ENCODE assay signal across 12 cellular contexts in genomic region chr9:38686923-38687322, GRCh38. TPM values are rescaled to one million over a fixed set of nuclear protein-coding genes. Genes with fewer than 3 reads are reported as not detected.
DNase-seq lines count a peak whose midpoint lies in the region; ATAC-seq and TF ChIP-seq lines count a peak whose summit lies in the region.
"Had no signal": no experiment of that assay in that cellular context is flagged by ENCODE, and none has a peak within 500 bp of the region (broad histone marks: within the 10 kb centered on the region; RNA-seq: fewer than 3 reads in every experiment).

No MANE protein-coding gene starts in this region.

- H3K27ac ChIP-seq in Panc1 (ENCODE audit: low read length), result peak overlapping the region; percentile 75
- no peak overlapping the region for H3K27ac ChIP-seq in rectal smooth muscle tissue (ENCODE audit: low read depth, low read length)
- H3K27ac ChIP-seq: HL-60 had no signal

- no peaks in the 10 kb centered on the region for H3K27me3 ChIP-seq in Caco-2 (replicated peaks; ENCODE audit: control insufficient read depth, insufficient read depth, low read length)
- H3K27me3 ChIP-seq in Panc1 (ENCODE audit: control insufficient read depth, insufficient read depth, low read length), result no peaks in the 10 kb centered on the region
- no peaks in the 10 kb centered on the region for H3K27me3 ChIP-seq in rectal smooth muscle tissue (ENCODE audit: control insufficient read depth, insufficient read depth, low read length)

- H3K36me3 Mint-ChIP-seq in Caco-2 (ENCODE audit: insufficient read depth, unreplicated experiment), result peaks cover 5% of the 10 kb centered on the region
- no peaks in the 10 kb centered on the region for H3K36me3 Mint-ChIP-seq in glutamatergic neuron (ENCODE audit: unreplicated experiment)
- no peaks in the 10 kb centered on the region for H3K36me3 Mint-ChIP-seq in activated CD4-positive, alpha-beta T cell treated with anti-CD3 and anti-CD28 coated beads for 36 hours (ENCODE audit: low read depth)

- H3K9me3 ChIP-seq in Caco-2 (no peaks in the 10 kb centered on the region), Panc1 (ENCODE audit: control insufficient read depth, insufficient read depth, low read depth, low read length) (no peaks in the 10 kb centered on the region)

- peaks cover 21% of the 10 kb centered on the region for H3K4me1 Mint-ChIP-seq in Caco-2 (ENCODE audit: low read depth, unreplicated experiment)
- H3K4me1 Mint-ChIP-seq in glutamatergic neuron (ENCODE audit: low read depth, unreplicated experiment), result peaks cover 61% of the 10 kb centered on the region
- peaks cover 6% of the 10 kb centered on the region for H3K4me1 Mint-ChIP-seq in activated CD4-positive, alpha-beta T cell treated with anti-CD3 and anti-CD28 coated beads for 36 hours

- H3K4me3 ChIP-seq in Caco-2 (ENCODE audit: low read depth, low read length) (no peak overlapping the region), Panc1 (ENCODE audit: low read depth in 2 of 2, low read length in 2 of 2) (peak overlapping the region; percentile 30 to 46; a peak in 3 of 4 replicates), rectal smooth muscle tissue (ENCODE audit: low read length) (peak overlapping the region; percentile 46)

- POLR2A ChIA-PET in Caco-2 (lab: Charles Lee) (no interaction called here), Panc1 (lab: Charles Lee) (no interaction called here)
- POLR2A ChIA-PET in activated CD4-positive, alpha-beta T cell treated with anti-CD3 and anti-CD28 coated beads for 36 hours (lab: Charles Lee), result no interaction called here

- DNase-seq in Caco-2 (no peak), Panc1 (ENCODE audit: low read depth, low spot score) (no peak), glutamatergic neuron (peak; percentile 32), NCI-H748 treated with DMSO at 0.1 percent for 48 hours (lab: John Stamatoyannopoulos, UW) (no peak), dedifferentiated amniotic fluid mesenchymal stem cell (ENCODE audit: extremely low spot score) (no peak)
- DNase-seq in activated CD4-positive, alpha-beta T cell treated with anti-CD3 and anti-CD28 coated beads for 36 hours, result no peak
- DNase-seq: NCI-H1105 treated with DMSO at 0.1 percent for 48 hours had no signal

- TF ChIP-seq CTCF in Caco-2 (IDR thresholded peaks at IDR 0.05; ENCODE audit: insufficient read depth in 1 of 2, low read depth in 1 of 2, low read length in 1 of 2, severe bottlenecking in 1 of 2, unreplicated experiment in 1 of 2) (no peak), Panc1 (IDR thresholded peaks at IDR 0.05) (no peak), glutamatergic neuron (IDR thresholded peaks at IDR 0.05; ENCODE audit: partially characterized antibody, unreplicated experiment) (no peak)

- H3K9ac ChIP-seq in rectal smooth muscle tissue (ENCODE audit: low read length), result no peak overlapping the region

- H3K27ac Mint-ChIP-seq in Caco-2 (ENCODE audit: unreplicated experiment) (peak overlapping the region; percentile 57), glutamatergic neuron (ENCODE audit: unreplicated experiment) (peak overlapping the region; percentile 69)
- no peak overlapping the region for H3K27ac Mint-ChIP-seq in activated CD4-positive, alpha-beta T cell treated with anti-CD3 and anti-CD28 coated beads for 36 hours
- H3K27ac Mint-ChIP-seq: T-helper 1 cell treated with Interleukin-12 subunit alpha and Interleukin-12 subunit beta and Interleukin-4 antibody, amounts not matched to agents 30 μg/mL and 1 μg/mL, for 36 hours had no signal

- intact Hi-C loops in Caco-2 (cut with micrococcal nuclease; ENCODE audit: unreplicated experiment), result no loop called here
- intact Hi-C loops in Panc1 (cut with micrococcal nuclease; ENCODE audit: unreplicated experiment), result no loop called here
- intact Hi-C loops in activated CD4-positive, alpha-beta T cell treated with anti-CD3 and anti-CD28 coated beads for 36 hours (cut with DNase I, micrococcal nuclease), result no loop called here

- CTCF ChIA-PET in Caco-2 (lab: Charles Lee) (no interaction called here), Panc1 (lab: Charles Lee) (interaction anchor here (1.2 kb wide), 1 partner anchor 15 kb away, joined by 3 read pairs; no protein-coding TSS in a partner anchor)
- CTCF ChIA-PET in activated CD4-positive, alpha-beta T cell treated with anti-CD3 and anti-CD28 coated beads for 36 hours (lab: Charles Lee), result no interaction called here

- in situ Hi-C loops in Panc1 (cut with HindIII; ENCODE audit: low pct_unique_long_range_greater_than_20kb, low sequenced_read_pairs), result no loop called here

- H3K36me3 ChIP-seq in Caco-2 (ENCODE audit: control insufficient read depth, insufficient read depth, low read length) (no peaks in the 10 kb centered on the region), Panc1 (ENCODE audit: control insufficient read depth, insufficient read depth, low read length) (no peaks in the 10 kb centered on the region), rectal smooth muscle tissue (ENCODE audit: control insufficient read depth, insufficient read depth, low read length) (no peaks in the 10 kb centered on the region)

- no peaks in the 10 kb centered on the region for H3K27me3 Mint-ChIP-seq in Caco-2 (ENCODE audit: insufficient read depth, unreplicated experiment)
- H3K27me3 Mint-ChIP-seq in glutamatergic neuron (ENCODE audit: unreplicated experiment), result peaks cover 2% of the 10 kb centered on the region
- H3K27me3 Mint-ChIP-seq in activated CD4-positive, alpha-beta T cell treated with anti-CD3 and anti-CD28 coated beads for 36 hours, result peaks cover 4% of the 10 kb centered on the region

- ATAC-seq in Panc1 (0 out of 2 replicates have a peak, but pooled peaks have one; percentile 21), HG03039 (IDR thresholded peaks at IDR 0.05; ENCODE audit: unreplicated experiment) (no peak)
- ATAC-seq in activated CD4-positive, alpha-beta T cell treated with anti-CD3 and anti-CD28 coated beads for 36 hours, result no peak

- BruUV-seq in Caco-2 (replicated peaks; lab: Mats Ljungman, UMichigan) (no TSS peak), Panc1 (replicated peaks; lab: Mats Ljungman, UMichigan) (no TSS peak)

- peaks cover 42% of the 10 kb centered on the region for H3K4me1 ChIP-seq in Caco-2
- peaks cover 29% of the 10 kb centered on the region for H3K4me1 ChIP-seq in Panc1 (ENCODE audit: control insufficient read depth, insufficient read depth, low read length)
- no peaks in the 10 kb centered on the region for H3K4me1 ChIP-seq in rectal smooth muscle tissue (ENCODE audit: control insufficient read depth, insufficient read depth, low read length)

- H3K4me3 Mint-ChIP-seq in Caco-2 (ENCODE audit: unreplicated experiment) (no peak overlapping the region), glutamatergic neuron (ENCODE audit: unreplicated experiment) (no peak overlapping the region)
- H3K4me3 Mint-ChIP-seq in activated CD4-positive, alpha-beta T cell treated with anti-CD3 and anti-CD28 coated beads for 36 hours, result no peak overlapping the region

- H3K9me3 Mint-ChIP-seq in Caco-2 (ENCODE audit: unreplicated experiment) (no peaks in the 10 kb centered on the region), glutamatergic neuron (ENCODE audit: unreplicated experiment) (peaks cover 7% of the 10 kb centered on the region)
- H3K9me3 Mint-ChIP-seq in activated CD4-positive, alpha-beta T cell treated with anti-CD3 and anti-CD28 coated beads for 36 hours (ENCODE audit: low read depth), result no peaks in the 10 kb centered on the region
- H3K9me3 Mint-ChIP-seq: T-helper 1 cell treated with Interleukin-12 subunit alpha and Interleukin-12 subunit beta and Interleukin-4 antibody, amounts not matched to agents 30 μg/mL and 1 μg/mL, for 36 hours had no signal

RNA-seq across cellular contexts. Expression of gene FAM240B, which starts 33.0 kb away (rescaled TPM):
- total RNA-seq in Caco-2 (2022) (not detected in 2 replicates), Panc1 (2021; ENCODE audit: unreplicated experiment) (not detected), glutamatergic neuron (ENCODE audit: unreplicated experiment) (not detected)
- not detected for polyA plus RNA-seq in Panc1 (2012; ENCODE audit: insufficient read length)
- total RNA-seq in activated CD4-positive, alpha-beta T cell treated with anti-CD3 and anti-CD28 coated beads for 36 hours, result not detected
- total RNA-seq: Calu3 had no signal
